Comparison of ENCODE assay signal across 23 cellular contexts in genomic region chr17:79919862-79920720, GRCh38.
A peak's percentile ranks its signal among the peaks of the same experiment; 100 is the strongest.
DNase-seq lines count a peak whose midpoint lies in the region; ATAC-seq and TF ChIP-seq lines count a peak whose summit lies in the region.
"Had no signal": no experiment of that assay in that cellular context is flagged by ENCODE, and none has a peak within 500 bp of the region (broad histone marks: within the 10 kb centered on the region; RNA-seq: fewer than 3 reads in every experiment).

No MANE protein-coding gene starts in this region.

- TF ChIP-seq POLR2A in gastroesophageal sphincter (IDR thresholded peaks at IDR 0.05) = no peak

- 40% methylated on average over 1 of the region's 28 CpGs; no CpG with 5 or more reads in 1 of the 2 donors for WGBS in gastroesophageal sphincter (ENCODE audit: low coverage in 1 of 2), 2 donors

- H3K27ac ChIP-seq in MM.1S (ENCODE audit: low read length) = peak overlapping the region; percentile 96; the same call in 1 of the 2 replicates
- peak overlapping the region; percentile 39 for H3K27ac ChIP-seq in muscle layer of duodenum (ENCODE audit: low read length)
- H3K27ac ChIP-seq in gastroesophageal sphincter = no peak overlapping the region
- H3K27ac ChIP-seq: hepatocyte, neural progenitor cell, prostate gland had no signal

- peak overlapping the region; percentile 90 for H3K4me2 ChIP-seq in MM.1S (ENCODE audit: low read depth, low read length)
- H3K4me2 ChIP-seq: hepatocyte, neural progenitor cell had no signal

- no peaks in the 10 kb centered on the region for H3K9me3 Mint-ChIP-seq in chondrocyte (ENCODE audit: low read depth)
- H3K9me3 Mint-ChIP-seq: activated naive CD4-positive, alpha-beta T cell treated with anti-CD3 and anti-CD28 coated beads for 36 hours; activated T-cell treated with anti-CD3 and anti-CD28 coated beads, Interleukin-2, amount 50 U/mL, for 4 hours; CD14-positive monocyte; immature natural killer cell; neural progenitor cell; stimulated activated naive CD8-positive, alpha-beta T cell treated with anti-CD3 and anti-CD28 coated beads, Interleukin-15, Interleukin-2, amounts not matched to agents 100 ng/mL and 50 ng/mL, for 24 hours had no signal

- H3K36me3 ChIP-seq in MM.1S (replicated peaks; ENCODE audit: insufficient read depth, low read length) (no peaks in the 10 kb centered on the region), muscle layer of duodenum (ENCODE audit: control insufficient read depth in 1 of 2, insufficient read depth in 2 of 2, low read length in 2 of 2) (no peaks in the 10 kb centered on the region), gastroesophageal sphincter (no peaks in the 10 kb centered on the region), HAP-1 (replicated peaks) (no peaks in the 10 kb centered on the region)
- H3K36me3 ChIP-seq: neural progenitor cell, prostate gland had no signal

- no peak for TF ChIP-seq EP300 in gastroesophageal sphincter (IDR thresholded peaks at IDR 0.05)

- H2AFZ ChIP-seq in MM.1S (ENCODE audit: low read length) = peak overlapping the region; percentile 78
- H2AFZ ChIP-seq: hepatocyte, neural progenitor cell had no signal

- H3K27me3 ChIP-seq in MM.1S (replicated peaks; ENCODE audit: insufficient read depth, low read length) = peaks cover 25% of the 10 kb centered on the region
- H3K27me3 ChIP-seq in muscle layer of duodenum (ENCODE audit: low read depth, low read length) = peaks cover 7% of the 10 kb centered on the region
- peaks cover 94% of the 10 kb centered on the region for H3K27me3 ChIP-seq in gastroesophageal sphincter
- H3K27me3 ChIP-seq in HAP-1 (ENCODE audit: low read depth) = no peaks in the 10 kb centered on the region
- H3K27me3 ChIP-seq: hepatocyte had no signal

- H3K27me3 Mint-ChIP-seq in chondrocyte (ENCODE audit: low read depth) = peaks cover 27% of the 10 kb centered on the region
- H3K27me3 Mint-ChIP-seq: stimulated activated naive CD8-positive, alpha-beta T cell treated with anti-CD3 and anti-CD28 coated beads, Interleukin-15, Interleukin-2, amounts not matched to agents 100 ng/mL and 50 ng/mL, for 24 hours had no signal

- no peaks in the 10 kb centered on the region for H3K36me3 Mint-ChIP-seq in chondrocyte (ENCODE audit: low read depth)
- H3K36me3 Mint-ChIP-seq: CD14-positive monocyte, immature natural killer cell, neural progenitor cell had no signal

- DNase-seq in 8988T = peak; percentile 14
- DNase-seq in MM.1S = no peak
- peak; percentile 72 for DNase-seq in chondrocyte (ENCODE audit: low spot score)
- no peak for DNase-seq in activated naive CD4-positive, alpha-beta T cell treated with anti-CD3 and anti-CD28 coated beads, Interleukin-2, amount 50 U/mL, for 16 hours
- DNase-seq in HAP-1 (ENCODE audit: low spot score in 2 of 2) = no peak
- DNase-seq: activated CD4-positive, CD25-positive, alpha-beta regulatory T cell treated with anti-CD3 and anti-CD28 coated beads, Interleukin-2, amount 50 U/mL, for 72 hours; activated CD8-positive, alpha-beta memory T cell treated with anti-CD3 and anti-CD28 coated beads for 24 hours; activated naive CD4-positive, alpha-beta T cell treated with anti-CD3 and anti-CD28 coated beads for 36 hours; activated T-cell treated with anti-CD3 and anti-CD28 coated beads, Interleukin-2, amount 50 U/mL, for 4 hours; erythroblast; foreskin melanocyte; immature natural killer cell; NCI-H1694 treated with DMSO at 0.1 percent for 48 hours; SHP77 treated with DMSO at 0.1 percent for 48 hours; stimulated activated CD4-positive, alpha-beta T cell treated with anti-CD3 and anti-CD28 coated beads, Interleukin-2, amount 100 ng/mL, for 24 hours had no signal

- H3K27ac Mint-ChIP-seq in chondrocyte (ENCODE audit: unreplicated experiment) = no peak overlapping the region
- H3K27ac Mint-ChIP-seq: activated naive CD4-positive, alpha-beta T cell treated with anti-CD3 and anti-CD28 coated beads for 36 hours; CD14-positive monocyte; neural progenitor cell; stimulated activated naive CD8-positive, alpha-beta T cell treated with anti-CD3 and anti-CD28 coated beads, Interleukin-15, Interleukin-2, amounts not matched to agents 100 ng/mL and 50 ng/mL, for 24 hours had no signal

- H3K4me1 ChIP-seq in MM.1S (ENCODE audit: low read length) (peaks cover 23% of the 10 kb centered on the region), muscle layer of duodenum (ENCODE audit: control insufficient read depth in 1 of 2, insufficient read depth in 2 of 2, low read length in 2 of 2) (peaks cover 0 to 11% of the 10 kb centered on the region in 2 donors), gastroesophageal sphincter (peaks cover 0 to 22% (median 3%) of the 10 kb centered on the region in 3 donors), HAP-1 (no peaks in the 10 kb centered on the region)
- H3K4me1 ChIP-seq: neural progenitor cell had no signal

- no peak overlapping the region for H3K4me3 Mint-ChIP-seq in chondrocyte (ENCODE audit: unreplicated experiment)
- H3K4me3 Mint-ChIP-seq: activated naive CD4-positive, alpha-beta T cell treated with anti-CD3 and anti-CD28 coated beads for 36 hours; activated T-cell treated with anti-CD3 and anti-CD28 coated beads, Interleukin-2, amount 50 U/mL, for 4 hours; CD14-positive monocyte; immature natural killer cell; neural progenitor cell; stimulated activated naive CD8-positive, alpha-beta T cell treated with anti-CD3 and anti-CD28 coated beads, Interleukin-15, Interleukin-2, amounts not matched to agents 100 ng/mL and 50 ng/mL, for 24 hours had no signal

- ATAC-seq in gastroesophageal sphincter (no peak), HG02885 (IDR thresholded peaks at IDR 0.05; ENCODE audit: poor library complexity, unreplicated experiment) (no peak)
- ATAC-seq: activated T-cell treated with anti-CD3 and anti-CD28 coated beads, Interleukin-2, amount 50 U/mL, for 4 hours had no signal

- peaks cover 16% of the 10 kb centered on the region for H3K4me1 Mint-ChIP-seq in chondrocyte (ENCODE audit: low read depth)
- H3K4me1 Mint-ChIP-seq: CD14-positive monocyte, immature natural killer cell had no signal

- H3K9me3 ChIP-seq in MM.1S (replicated peaks; ENCODE audit: insufficient read depth, low read length) = no peaks in the 10 kb centered on the region
- no peaks in the 10 kb centered on the region for H3K9me3 ChIP-seq in muscle layer of duodenum (ENCODE audit: control insufficient read depth in 1 of 2, low read length in 2 of 2)
- no peaks in the 10 kb centered on the region for H3K9me3 ChIP-seq in gastroesophageal sphincter
- H3K9me3 ChIP-seq in HAP-1 = no peaks in the 10 kb centered on the region
- H3K9me3 ChIP-seq: prostate gland had no signal

- H3K79me2 ChIP-seq in MM.1S (ENCODE audit: low read length) = no peaks in the 10 kb centered on the region
- H3K79me2 ChIP-seq: hepatocyte had no signal

- no peaks in the 10 kb centered on the region for H3K9me2 ChIP-seq in MM.1S (replicated peaks; ENCODE audit: insufficient read depth, low read length)

- in situ Hi-C loops in HAP-1 (cut with MboI; ENCODE audit: low sequenced_read_pairs) = loop anchor here (10.0 kb wide), 1 partner anchor 135 kb away; no protein-coding TSS in a partner anchor

- H3K9ac ChIP-seq in MM.1S (ENCODE audit: low read length) = peak overlapping the region; percentile 53; the same call in 1 of the 2 replicates
- H3K9ac ChIP-seq: neural progenitor cell had no signal

- H3K4me3 ChIP-seq in MM.1S (ENCODE audit: low read length) = no peak overlapping the region
- no peak overlapping the region for H3K4me3 ChIP-seq in muscle layer of duodenum (ENCODE audit: low read depth in 1 of 2, low read length in 2 of 2)
- no peak overlapping the region for H3K4me3 ChIP-seq in gastroesophageal sphincter
- H3K4me3 ChIP-seq in HAP-1 = no peak overlapping the region
- H3K4me3 ChIP-seq: hepatocyte, neural progenitor cell, prostate gland had no signal

- H3F3A ChIP-seq in MM.1S (ENCODE audit: insufficient read depth, low read length) = peaks cover 12% of the 10 kb centered on the region

- no peaks in the 10 kb centered on the region for H4K20me1 ChIP-seq in MM.1S (ENCODE audit: insufficient read depth, low read length)

- TF ChIP-seq CTCF in MM.1S (IDR thresholded peaks at IDR 0.05; ENCODE audit: low read length) (no peak), chondrocyte (IDR thresholded peaks at IDR 0.05) (no peak), gastroesophageal sphincter (IDR thresholded peaks at IDR 0.05) (no peak)

Comparison
In these comparisons a context has a peak if more than half of its experiments do, and no peak if none do; other contexts are left out.
1. DNase-seq: peak in 8988T (single experiment) and chondrocyte (single experiment); none in MM.1S (single experiment), activated naive CD4-positive, alpha-beta T cell treated with anti-CD3 and anti-CD28 coated beads, Interleukin-2, amount 50 U/mL, for 16 hours (single experiment) and HAP-1 (0 of 2).
2. H3K27ac ChIP-seq: peak in MM.1S (single experiment) and muscle layer of duodenum (single experiment); none in gastroesophageal sphincter (0 of 4).